8 cellular contexts compared by ENCODE assay signal in genomic region chr16:30430428-30430970, GRCh38.
DNase-seq lines count a peak whose midpoint lies in the region; ATAC-seq and TF ChIP-seq lines count a peak whose summit lies in the region.

No MANE protein-coding gene starts in this region.

- H3K36me3 ChIP-seq in DND-41 (ENCODE audit: insufficient read depth, low read length) (peaks cover 29% of the 10 kb centered on the region), iPS-20b (ENCODE audit: insufficient read depth, low read depth, low read length) (peaks cover 17% of the 10 kb centered on the region)

- H3K4me3 ChIP-seq in DND-41 (ENCODE audit: low read depth in 1 of 2, low read length in 2 of 2) (peak overlapping the region in 1 of 2 experiments; percentile 80; a peak in 2 of 4 replicates), WI38 (ENCODE audit: low read depth, low read length) (peak overlapping the region; percentile 79), iPS-20b (ENCODE audit: low read length) (peak overlapping the region; percentile 22; the same call in 1 of the 2 replicates)

- H3K27me3 ChIP-seq in DND-41 (ENCODE audit: insufficient read depth, low read length, poor library complexity) (no peaks in the 10 kb centered on the region), iPS-20b (ENCODE audit: insufficient read depth, low read length) (0 out of 2 replicates have a peak, but pooled peaks cover 7% of the 10 kb centered on the region)

- peaks cover 33% of the 10 kb centered on the region for H3K4me1 ChIP-seq in DND-41 (ENCODE audit: insufficient read depth, low read length)
- H3K4me1 ChIP-seq in iPS-20b (ENCODE audit: insufficient read depth, low read length): no peaks in the 10 kb centered on the region; the same call in 1 of the 2 replicates

- H3K27ac ChIP-seq in DND-41 (ENCODE audit: low read length) (peak overlapping the region; percentile 63), iPS-20b (ENCODE audit: low read length) (no peak overlapping the region), substantia nigra (ENCODE audit: low read depth, low read length, poor library complexity, severe bottlenecking) (peak overlapping the region; percentile 81)

- DNase-seq in DND-41 (no peak), substantia nigra (lab: John Stamatoyannopoulos, UW) (peak in 18 of 49 donors; percentile 24 to 74 (median 45)), HuH-7.5 (ENCODE audit: low spot score) (no peak), hippocampal formation (lab: John Stamatoyannopoulos, UW) (no peak)
- no peak for DNase-seq in activated CD4-positive, alpha-beta T cell treated with anti-CD3 and anti-CD28 coated beads, Interleukin-2, amount 50 U/mL, for 1 hour

- ATAC-seq in DND-41 (ENCODE audit: insufficient read depth, low read depth) (peak; percentile 20), HG02840 (IDR thresholded peaks at IDR 0.05; ENCODE audit: low FRiP score, unreplicated experiment) (peak; percentile 5)

- no peak for TF ChIP-seq CTCF in DND-41 (IDR thresholded peaks at IDR 0.05; ENCODE audit: borderline replicate concordance, extremely low read depth, low read length, poor library complexity, severe bottlenecking)
- TF ChIP-seq CTCF in WI38 (IDR thresholded peaks at IDR 0.05; ENCODE audit: low read depth, low read length): no peak

- peaks cover 9% of the 10 kb centered on the region; the same call in 1 of the 2 replicates for H4K20me1 ChIP-seq in DND-41 (ENCODE audit: insufficient read depth, low read length)

- peak overlapping the region; percentile 50 for H3K9ac ChIP-seq in DND-41 (ENCODE audit: low read depth, low read length)
- peak overlapping the region; percentile 44; the same call in 1 of the 2 replicates for H3K9ac ChIP-seq in iPS-20b (ENCODE audit: low read depth, low read length)

- H3K4me2 ChIP-seq in DND-41 (ENCODE audit: insufficient read depth, low read length): peak overlapping the region; percentile 66

- H3K9me3 ChIP-seq in DND-41 (ENCODE audit: insufficient read depth, low read length, severe bottlenecking): no peaks in the 10 kb centered on the region
- no peaks in the 10 kb centered on the region; the same call in 1 of the 2 replicates for H3K9me3 ChIP-seq in iPS-20b (ENCODE audit: insufficient read depth, low read depth, low read length)

- peaks cover 40% of the 10 kb centered on the region for H3K79me2 ChIP-seq in DND-41 (ENCODE audit: insufficient read depth, low read length)

- peak overlapping the region; percentile 89 for H2AFZ ChIP-seq in DND-41 (ENCODE audit: low read depth, low read length)
